In the genomic region with DNA sequence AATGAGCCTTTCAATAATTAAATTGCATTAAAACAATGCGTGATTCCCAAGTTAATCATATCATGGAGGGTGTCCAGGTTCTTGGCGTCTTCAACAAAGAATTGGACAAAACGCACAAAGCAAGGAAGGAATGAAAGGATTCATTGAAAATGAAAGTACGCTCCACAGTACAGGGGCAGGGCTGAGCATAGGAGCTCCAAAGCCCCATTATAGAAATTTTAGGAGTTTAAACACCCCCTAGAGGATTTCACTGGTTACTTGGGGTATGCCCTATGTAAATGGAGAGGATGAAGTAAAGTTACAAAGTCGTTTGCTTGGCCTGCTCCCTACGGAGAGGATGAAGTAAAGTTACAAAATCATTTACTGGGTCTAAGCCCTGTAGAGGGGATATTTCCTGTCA, we compare ENCODE assay signal across 18 cellular contexts.
DNase-seq lines count a peak whose midpoint lies in the region; ATAC-seq and TF ChIP-seq lines count a peak whose summit lies in the region.
"Had no signal": no experiment of that assay in that cellular context is flagged by ENCODE, and none has a peak within 500 bp of the region (broad histone marks: within the 10 kb centered on the region; RNA-seq: fewer than 3 reads in every experiment).

No MANE protein-coding gene starts in this region.

- RAD21 ChIA-PET in HCT116 (lab: Charles Lee; ENCODE audit: low non-redundant PET in 1 of 2, low total read pairs in 2 of 2, uncharacterized antibody in 2 of 2, unreplicated experiment in 2 of 2) = no interaction called here

- H3K79me2 ChIP-seq in ACC112 (ENCODE audit: control insufficient read depth, insufficient read depth, low read length, unreplicated experiment) = no peaks in the 10 kb centered on the region
- H3K79me2 ChIP-seq in HCT116 (ENCODE audit: insufficient read depth, low read length) = no peaks in the 10 kb centered on the region

- intact Hi-C loops in HCT116 (cut with micrococcal nuclease) = no loop called here
- intact Hi-C loops in activated naive CD4-positive, alpha-beta T cell treated with anti-CD3 and anti-CD28 coated beads for 36 hours (cut with micrococcal nuclease) = no loop called here

- H4K20me1 ChIP-seq in HCT116 (ENCODE audit: insufficient read depth) = no peaks in the 10 kb centered on the region

- peaks cover 3% of the 10 kb centered on the region for H3K9me3 Mint-ChIP-seq in activated naive CD4-positive, alpha-beta T cell treated with anti-CD3 and anti-CD28 coated beads for 36 hours

- no peak overlapping the region for H4K8ac ChIP-seq in neuronal stem cell (ENCODE audit: low read depth, low read length)

- no peaks in the 10 kb centered on the region for H3K9me2 ChIP-seq in HCT116 (ENCODE audit: insufficient read depth)

- no peak for TF ChIP-seq RAD21 in HCT116 (IDR thresholded peaks at IDR 0.05; ENCODE audit: low read depth)

- POLR2A ChIA-PET in HCT116 (lab: Charles Lee) = no interaction called here

- H3K4me3 ChIP-seq in ACC112 (ENCODE audit: low read depth, low read length) (peak overlapping the region; percentile 52), HCT116 (replicated peaks in 1 of 2; ENCODE audit: low read depth in 1 of 2, low read length in 2 of 2) (no peak overlapping the region), neuronal stem cell (ENCODE audit: low read length in 2 of 2) (no peak overlapping the region)

- no peak overlapping the region for H2AK5ac ChIP-seq in neuronal stem cell (ENCODE audit: low read depth, low read length)

- no peaks in the 10 kb centered on the region for H3K4me1 Mint-ChIP-seq in activated naive CD4-positive, alpha-beta T cell treated with anti-CD3 and anti-CD28 coated beads for 36 hours (ENCODE audit: low read depth)
- H3K4me1 Mint-ChIP-seq: B cell had no signal

- WGBS in neuronal stem cell (ENCODE audit: extremely low coverage in 2 of 2, insufficient read length in 2 of 2, insufficient replicate concordance in 1 of 2), 2 donors = no CpG with 5 or more reads among the region's 6 CpGs

- TF ChIP-seq POLR2A in HCT116 (IDR thresholded peaks at IDR 0.05; ENCODE audit: borderline replicate concordance, extremely low read depth, insufficient read depth, insufficient read length) (no peak), erythroblast (IDR thresholded peaks at IDR 0.05; ENCODE audit: low read length) (no peak)

- no peak overlapping the region for H2BK12ac ChIP-seq in neuronal stem cell (ENCODE audit: low read length)

- H3K79me1 ChIP-seq in neuronal stem cell (ENCODE audit: low read depth, low read length) = no peaks in the 10 kb centered on the region

- BruUV-seq in HCT116 (replicated peaks; lab: Mats Ljungman, UMichigan) = no TSS peak

- H3K9ac ChIP-seq in HCT116 (ENCODE audit: low read length) = no peak overlapping the region
- H3K9ac ChIP-seq in neuronal stem cell (ENCODE audit: low read depth, low read length, poor library complexity) = no peak overlapping the region

- 0 out of 2 replicates have a peak, but pooled peaks have one; percentile 47 for ATAC-seq in HCT116
- no peak for ATAC-seq in GM21786 (IDR thresholded peaks at IDR 0.05; ENCODE audit: unreplicated experiment)
- ATAC-seq: CD8-positive, alpha-beta T cell had no signal

- H3K4ac ChIP-seq in neuronal stem cell (ENCODE audit: low read length) = no peak overlapping the region

- H3K36me3 Mint-ChIP-seq in activated naive CD4-positive, alpha-beta T cell treated with anti-CD3 and anti-CD28 coated beads for 36 hours (ENCODE audit: low read depth) = no peaks in the 10 kb centered on the region
- H3K36me3 Mint-ChIP-seq: CD8-positive, alpha-beta T cell had no signal

- peak overlapping the region; percentile 69 for H2AFZ ChIP-seq in ACC112 (ENCODE audit: low read length, unreplicated experiment)
- H2AFZ ChIP-seq in HCT116 (ENCODE audit: low read depth, low read length, poor library complexity, severe bottlenecking) = no peak overlapping the region
- H2AFZ ChIP-seq in neuronal stem cell (ENCODE audit: low read length) = no peak overlapping the region

- H3K4me3 Mint-ChIP-seq in activated naive CD4-positive, alpha-beta T cell treated with anti-CD3 and anti-CD28 coated beads for 36 hours = no peak overlapping the region
- H3K4me3 Mint-ChIP-seq: B cell; CD8-positive, alpha-beta T cell had no signal

- H3K4me2 ChIP-seq in HCT116 (ENCODE audit: low read length) = no peak overlapping the region
- no peak overlapping the region for H3K4me2 ChIP-seq in neuronal stem cell (ENCODE audit: insufficient read depth, low read length, poor library complexity, severe bottlenecking)

- in situ Hi-C loops in SK-MEL-5 (cut with HindIII; ENCODE audit: low pct_unique_long_range_greater_than_20kb, low sequenced_read_pairs) = no loop called here

- CTCF ChIA-PET in HCT116 (lab: Charles Lee) = interaction anchor here (1.0 kb wide), 1 partner anchor 12 kb away, joined by 3 read pairs; no protein-coding TSS in a partner anchor
- CTCF ChIA-PET in activated naive CD4-positive, alpha-beta T cell treated with anti-CD3 and anti-CD28 coated beads for 36 hours (lab: Charles Lee) = no interaction called here

- no peak for DNase-seq in HCT116 (ENCODE audit: low read depth, low spot score)
- peak; percentile 56 for DNase-seq in SK-MEL-5 (ENCODE audit: low read depth, low spot score)
- DNase-seq in activated naive CD4-positive, alpha-beta T cell treated with anti-CD3 and anti-CD28 coated beads for 36 hours = no peak
- DNase-seq in neuronal stem cell (ENCODE audit: low spot score) = no peak
- no peak for DNase-seq in erythroblast (lab: John Stamatoyannopoulos, UW)
- DNase-seq: C1 segment of cervical spinal cord; CD8-positive, alpha-beta T cell; COR-L47; DMS153; DND-41; GDM1; HCEC 1CT; IMR-90; KBM-7 had no signal

- no peak overlapping the region for H3K18ac ChIP-seq in neuronal stem cell (ENCODE audit: low read length)

- H3K9me3 ChIP-seq in HCT116 (ENCODE audit: control insufficient read depth in 1 of 2, insufficient read depth in 1 of 2, low read depth in 1 of 2, low read length in 2 of 2) = no peaks in the 10 kb centered on the region
- no peaks in the 10 kb centered on the region for H3K9me3 ChIP-seq in neuronal stem cell (replicated peaks in 1 of 2; ENCODE audit: control insufficient read depth in 2 of 2, insufficient read depth in 1 of 2, low read depth in 1 of 2, low read length in 2 of 2)

- TF ChIP-seq CTCF in HCT116 (IDR thresholded peaks at IDR 0.05 in 2 of 3, conservative IDR thresholded peaks at IDR 0.05 in 1 of 3; ENCODE audit: borderline replicate concordance in 1 of 3, insufficient read depth in 1 of 3, low read depth in 2 of 3, low read length in 2 of 3) = no peak

- no peak overlapping the region for H4K91ac ChIP-seq in neuronal stem cell (ENCODE audit: low read depth, low read length, poor library complexity)

- no peaks in the 10 kb centered on the region for H3K4me1 ChIP-seq in ACC112 (ENCODE audit: control insufficient read depth, insufficient read depth, low read length, unreplicated experiment)
- peaks cover 0 to 6% of the 10 kb centered on the region in 2 experiments; a peak in 1 of 4 replicates for H3K4me1 ChIP-seq in HCT116 (ENCODE audit: control insufficient read depth in 1 of 2, insufficient read depth in 2 of 2, low read length in 2 of 2)
- H3K4me1 ChIP-seq in neuronal stem cell (ENCODE audit: control insufficient read depth in 2 of 2, insufficient read depth in 1 of 2, low read depth in 1 of 2, low read length in 2 of 2) = no peaks in the 10 kb centered on the region

- no peaks in the 10 kb centered on the region for H3K27me3 Mint-ChIP-seq in activated naive CD4-positive, alpha-beta T cell treated with anti-CD3 and anti-CD28 coated beads for 36 hours (ENCODE audit: low read depth)
- H3K27me3 Mint-ChIP-seq: B cell had no signal

- no peak overlapping the region for H3K23ac ChIP-seq in neuronal stem cell (ENCODE audit: low read depth, low read length, poor library complexity)

- H2BK15ac ChIP-seq in neuronal stem cell (ENCODE audit: low read length) = no peak overlapping the region

- H3K27me3 ChIP-seq in ACC112 (ENCODE audit: insufficient read depth, low read length) = no peaks in the 10 kb centered on the region
- no peaks in the 10 kb centered on the region for H3K27me3 ChIP-seq in HCT116 (ENCODE audit: insufficient read depth, low read length)
- H3K27me3 ChIP-seq in neuronal stem cell (ENCODE audit: control insufficient read depth in 3 of 3, insufficient read depth in 3 of 3, low read depth in 1 of 3, low read length in 3 of 3) = no peaks in the 10 kb centered on the region

- no peak overlapping the region for H2BK120ac ChIP-seq in neuronal stem cell (ENCODE audit: low read depth, low read length)

- no peak overlapping the region for H3K14ac ChIP-seq in neuronal stem cell (ENCODE audit: low read length)

- H3K36me3 ChIP-seq in ACC112 (ENCODE audit: insufficient read depth, low read length) (no peaks in the 10 kb centered on the region), HCT116 (ENCODE audit: control insufficient read depth in 1 of 2, insufficient read depth in 2 of 2, low read length in 2 of 2) (no peaks in the 10 kb centered on the region), neuronal stem cell (replicated peaks in 1 of 2; ENCODE audit: control insufficient read depth in 2 of 2, insufficient read depth in 2 of 2, low read length in 2 of 2) (no peaks in the 10 kb centered on the region)

- no peak overlapping the region for H2BK5ac ChIP-seq in neuronal stem cell (ENCODE audit: low read length)

- H3K27ac ChIP-seq in ACC112 (ENCODE audit: low read depth, low read length) (no peak overlapping the region), HCT116 (ENCODE audit: low read depth, low read length) (no peak overlapping the region), neuronal stem cell (replicated peaks; ENCODE audit: low read length) (no peak overlapping the region)
- H3K27ac ChIP-seq: HL-60 had no signal

- H3K27ac Mint-ChIP-seq in activated naive CD4-positive, alpha-beta T cell treated with anti-CD3 and anti-CD28 coated beads for 36 hours = no peak overlapping the region
- H3K27ac Mint-ChIP-seq: B cell; CD8-positive, alpha-beta T cell had no signal
